In genomic region chr6:34390531-34391013, GRCh38 we compare ENCODE assay signal across 9 cellular contexts. TPM values are rescaled to one million over a fixed set of nuclear protein-coding genes. Genes with fewer than 3 reads are reported as not detected.
DNase-seq lines count a peak whose midpoint lies in the region; ATAC-seq and TF ChIP-seq lines count a peak whose summit lies in the region.
"Had no signal": no experiment of that assay in that cellular context is flagged by ENCODE, and none has a peak within 500 bp of the region (broad histone marks: within the 10 kb centered on the region; RNA-seq: fewer than 3 reads in every experiment).

No MANE protein-coding gene starts in this region.

- DNase-seq in NCI-H1417 (lab: John Stamatoyannopoulos, UW) (peak in 2 of 3 experiments; percentile 36 to 59), NCI-H1417 treated with DMSO at 0.1 percent for 48 hours (lab: John Stamatoyannopoulos, UW) (no peak), adrenal gland (no peak), thyroid gland (no peak), GM10248 (ENCODE audit: extremely low spot score) (no peak), middle frontal gyrus (ENCODE audit: extremely low spot score, low spot score) (no peak)
- DNase-seq: activated T-cell treated with anti-CD3 and anti-CD28 coated beads, Interleukin-2, amount 50 U/mL, for 72 hours had no signal

- H3K27ac ChIP-seq in adrenal gland (peak overlapping the region in 3 of 5 donors; percentile 92 to 99 (median 98)), layer of hippocampus (ENCODE audit: low read depth, low read length) (peak overlapping the region; percentile 68), thyroid gland (peak overlapping the region in 2 of 3 donors; percentile 25 to 93)

- TF ChIP-seq CTCF in adrenal gland (IDR thresholded peaks at IDR 0.05) (no peak), thyroid gland (IDR thresholded peaks at IDR 0.05) (no peak), GM10248 (IDR thresholded peaks at IDR 0.05; ENCODE audit: control extremely low read depth, extremely low read depth, low read depth, missing control alignments) (no peak)

- H3K4me1 ChIP-seq in adrenal gland (replicated peaks in 1 of 2) (peaks cover 8 to 53% of the 10 kb centered on the region in 2 donors), thyroid gland (peaks cover 15 to 40% of the 10 kb centered on the region in 2 donors)

- H3K4me3 ChIP-seq in adrenal gland (peak overlapping the region in 2 of 4 donors; percentile 75 to 89), thyroid gland (replicated peaks in 1 of 3) (peak overlapping the region in 1 of 3 donors; percentile 2)

- POLR2A ChIA-PET in GM10248 (lab: Yijun Ruan, JAX): interaction anchor here (0.6 kb wide), 1 partner anchor 11 kb away, joined by 5 read pairs; no protein-coding TSS in a partner anchor

- no peaks in the 10 kb centered on the region for H3K36me3 ChIP-seq in adrenal gland (replicated peaks in 1 of 2)
- H3K36me3 ChIP-seq in thyroid gland: no peaks in the 10 kb centered on the region

- no peak for ATAC-seq in GM21825 (IDR thresholded peaks at IDR 0.05; ENCODE audit: unreplicated experiment)
- ATAC-seq: activated T-cell treated with anti-CD3 and anti-CD28 coated beads, Interleukin-2, amount 50 U/mL, for 72 hours had no signal

- H3K9me3 ChIP-seq in adrenal gland (replicated peaks in 1 of 3) (no peaks in the 10 kb centered on the region), thyroid gland (no peaks in the 10 kb centered on the region)

- TF ChIP-seq POLR2A in adrenal gland (IDR thresholded peaks at IDR 0.05): no peak
- no peak for TF ChIP-seq POLR2A in thyroid gland (IDR thresholded peaks at IDR 0.05)

- H3K27me3 ChIP-seq in adrenal gland (no peaks in the 10 kb centered on the region), layer of hippocampus (ENCODE audit: control insufficient read depth, insufficient read depth, low read length) (no peaks in the 10 kb centered on the region), thyroid gland (no peaks in the 10 kb centered on the region)

- intact Hi-C loops in adrenal gland (cut with DNase I) (no loop called here), thyroid gland (cut with DNase I) (no loop called here)

- CTCF ChIA-PET in GM10248 (lab: Yijun Ruan, JAX): interaction anchor here (0.8 to 5.8 kb wide), 5 partner anchors 14 to 141 kb away, joined by 3 to 40 read pairs (median 3); partner anchors contain the start of gene SMIM29

- WGBS in adrenal gland, 4 donors: 62 to 64% (median 63%) methylated on average over 6 of the region's 6 CpGs
- WGBS in thyroid gland, 2 donors: 74 to 80% methylated on average over 6 of the region's 6 CpGs

RNA-seq across cellular contexts. Expression of gene NUDT3, which starts 1.9 kb away (rescaled TPM):
- total RNA-seq in adrenal gland: 10 to 100 TPM; 34.3 to 56.3 (median 45.6) TPM
- 10 to 100 TPM; 18.2 to 24.2 (median 22.9) TPM for polyA plus RNA-seq in adrenal gland
- 10 to 100 TPM; 68.1 to 98.9 (median 75.5) TPM for total RNA-seq in thyroid gland

RNA-seq across cellular contexts. Expression of gene RPS10, which starts 35.3 kb away (rescaled TPM):
- total RNA-seq in adrenal gland: 1,000 to 10,000 TPM; 1,048 to 3,093 (median 1,795) TPM
- polyA plus RNA-seq in adrenal gland: 1,000 to 10,000 TPM in 2 of 3 donors, 100 to 1,000 TPM in 1; 937 to 2,565 (median 2,238) TPM
- 1,000 to 10,000 TPM; 1,548 to 3,114 (median 2,536) TPM for total RNA-seq in thyroid gland

Comparison
In these comparisons a context has a peak if more than half of its experiments do, and no peak if none do; other contexts are left out.
1. DNase-seq: peak in NCI-H1417 (2 of 3); none in NCI-H1417 treated with DMSO at 0.1 percent for 48 hours (single experiment), adrenal gland (0 of 7), thyroid gland (0 of 2), GM10248 (single experiment) and middle frontal gyrus (single experiment).
2. Peak in every context shown above with its lines, with median percentiles within 50 percentile points of each other: H3K27ac ChIP-seq.